23 cellular contexts compared by ENCODE assay signal in the genomic region with DNA sequence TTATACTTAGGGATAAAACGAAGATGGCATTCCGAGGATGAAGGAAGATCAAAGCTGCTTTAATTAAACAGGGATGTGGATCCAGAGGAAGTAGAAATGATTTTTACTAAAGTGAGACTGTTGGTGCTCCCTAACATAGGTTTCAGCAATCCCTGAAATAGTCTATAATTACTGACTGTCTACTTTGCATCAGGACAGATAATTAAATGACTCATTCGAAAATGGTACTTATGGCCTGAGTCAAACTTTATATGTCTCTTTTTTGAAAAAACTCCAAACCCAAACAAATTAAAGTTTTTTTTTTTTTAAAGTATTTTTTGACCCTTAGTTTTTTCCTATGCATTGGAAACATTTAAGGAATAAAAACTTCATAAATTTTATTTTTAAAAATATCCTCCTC.
DNase-seq lines count a peak whose midpoint lies in the region; ATAC-seq, FAIRE-seq and TF ChIP-seq lines count a peak whose summit lies in the region.
"Had no signal": no experiment of that assay in that cellular context is flagged by ENCODE, and none has a peak within 500 bp of the region (broad histone marks: within the 10 kb centered on the region; RNA-seq: fewer than 3 reads in every experiment).

No MANE protein-coding gene starts in this region.

- H3K36me3 Mint-ChIP-seq in stimulated activated effector memory CD8-positive, alpha-beta T cell treated with anti-CD3 and anti-CD28 coated beads, Interleukin-12 subunit alpha, Interleukin-12 subunit beta, amount 100 ng/mL, for 72 hours: peaks cover 100% of the 10 kb centered on the region
- no peaks in the 10 kb centered on the region for H3K36me3 Mint-ChIP-seq in WTC11

- POLR2A ChIA-PET in WTC11 (lab: Charles Lee): no interaction called here

- TF ChIP-seq CTCF in WTC11 (IDR thresholded peaks at IDR 0.05): no peak

- H3K27me3 Mint-ChIP-seq in WTC11 (ENCODE audit: low read depth): no peaks in the 10 kb centered on the region
- H3K27me3 Mint-ChIP-seq: CD4-positive, CD25-positive, alpha-beta regulatory T cell had no signal

- peak overlapping the region; percentile 11 for H3K27ac Mint-ChIP-seq in stimulated activated effector memory CD8-positive, alpha-beta T cell treated with anti-CD3 and anti-CD28 coated beads, Interleukin-12 subunit alpha, Interleukin-12 subunit beta, amount 100 ng/mL, for 72 hours
- H3K27ac Mint-ChIP-seq in WTC11: no peak overlapping the region
- H3K27ac Mint-ChIP-seq: CD4-positive, CD25-positive, alpha-beta regulatory T cell had no signal

- FAIRE-seq in endometrium (lab: Jason Lieb, UNC): peak; percentile 68
- FAIRE-seq: GM12891, GM18507 had no signal

- H3K4me1 Mint-ChIP-seq in stimulated activated effector memory CD8-positive, alpha-beta T cell treated with anti-CD3 and anti-CD28 coated beads, Interleukin-12 subunit alpha, Interleukin-12 subunit beta, amount 100 ng/mL, for 72 hours: no peaks in the 10 kb centered on the region
- H3K4me1 Mint-ChIP-seq in WTC11: peaks cover 6% of the 10 kb centered on the region
- H3K4me1 Mint-ChIP-seq: CD4-positive, CD25-positive, alpha-beta regulatory T cell had no signal

- no peaks in the 10 kb centered on the region for H3K9me3 Mint-ChIP-seq in stimulated activated effector memory CD8-positive, alpha-beta T cell treated with anti-CD3 and anti-CD28 coated beads, Interleukin-12 subunit alpha, Interleukin-12 subunit beta, amount 100 ng/mL, for 72 hours
- H3K9me3 Mint-ChIP-seq in WTC11: no peaks in the 10 kb centered on the region

- no peak for ATAC-seq in stimulated activated effector memory CD8-positive, alpha-beta T cell treated with anti-CD3 and anti-CD28 coated beads, Interleukin-12 subunit alpha, Interleukin-12 subunit beta, amount 100 ng/mL, for 72 hours
- no peak for ATAC-seq in GM21737 (IDR thresholded peaks at IDR 0.05; ENCODE audit: unreplicated experiment)
- no peak for ATAC-seq in WTC11

- CTCF ChIA-PET in WTC11 (lab: Charles Lee): no interaction called here

- DNase-seq in ELR (ENCODE audit: low read depth) (peak; percentile 15), M059J (ENCODE audit: low read depth) (peak; percentile 19), iPS-NIHi11 (ENCODE audit: low spot score) (no peak), NAMALWA (ENCODE audit: low spot score) (no peak), WTC11 (ENCODE audit: low spot score) (no peak)
- DNase-seq in stimulated activated effector memory CD8-positive, alpha-beta T cell treated with anti-CD3 and anti-CD28 coated beads, Interleukin-12 subunit alpha, Interleukin-12 subunit beta, amount 100 ng/mL, for 72 hours (ENCODE audit: low spot score in 2 of 2): no peak
- DNase-seq: BE2C; CD4-positive, CD25-positive, alpha-beta regulatory T cell; COR-L47; DMS 273 treated with DMSO at 0.1 percent for 48 hours; Karpas-422; MM.1S; NCI-H1105; NCI-H2081; NCI-H2171 treated with DMSO at 0.1 percent for 48 hours; NCI-H446; NCI-H748 treated with DMSO at 0.1 percent for 48 hours; NK-92 treated with Interleukin-12 subunit alpha and Interleukin-12 subunit beta, amount 100 ng/mL, for 24 hours; SHP77 treated with DMSO at 0.1 percent for 48 hours had no signal

- H3K4me3 Mint-ChIP-seq in stimulated activated effector memory CD8-positive, alpha-beta T cell treated with anti-CD3 and anti-CD28 coated beads, Interleukin-12 subunit alpha, Interleukin-12 subunit beta, amount 100 ng/mL, for 72 hours: no peak overlapping the region
- H3K4me3 Mint-ChIP-seq in WTC11: no peak overlapping the region
- H3K4me3 Mint-ChIP-seq: CD4-positive, CD25-positive, alpha-beta regulatory T cell had no signal

TF ChIP-seq in WTC11, 78 proteins besides CTCF, POLR2A, EP300 and RAD21:
- no peak for TF ChIP-seq HMGA2 (CRISPR knock-in tag; IDR thresholded peaks at IDR 0.05)
- TF ChIP-seq PRRX2 (CRISPR knock-in tag; IDR thresholded peaks at IDR 0.05): no peak
- TF ChIP-seq ELF4 (CRISPR knock-in tag; IDR thresholded peaks at IDR 0.05; ENCODE audit: low read depth): no peak
- no peak for TF ChIP-seq NR2C2 (CRISPR knock-in tag; IDR thresholded peaks at IDR 0.05)
- TF ChIP-seq FOXJ3 (CRISPR knock-in tag; IDR thresholded peaks at IDR 0.05; ENCODE audit: borderline replicate concordance): no peak
- TF ChIP-seq, protein P1, sequence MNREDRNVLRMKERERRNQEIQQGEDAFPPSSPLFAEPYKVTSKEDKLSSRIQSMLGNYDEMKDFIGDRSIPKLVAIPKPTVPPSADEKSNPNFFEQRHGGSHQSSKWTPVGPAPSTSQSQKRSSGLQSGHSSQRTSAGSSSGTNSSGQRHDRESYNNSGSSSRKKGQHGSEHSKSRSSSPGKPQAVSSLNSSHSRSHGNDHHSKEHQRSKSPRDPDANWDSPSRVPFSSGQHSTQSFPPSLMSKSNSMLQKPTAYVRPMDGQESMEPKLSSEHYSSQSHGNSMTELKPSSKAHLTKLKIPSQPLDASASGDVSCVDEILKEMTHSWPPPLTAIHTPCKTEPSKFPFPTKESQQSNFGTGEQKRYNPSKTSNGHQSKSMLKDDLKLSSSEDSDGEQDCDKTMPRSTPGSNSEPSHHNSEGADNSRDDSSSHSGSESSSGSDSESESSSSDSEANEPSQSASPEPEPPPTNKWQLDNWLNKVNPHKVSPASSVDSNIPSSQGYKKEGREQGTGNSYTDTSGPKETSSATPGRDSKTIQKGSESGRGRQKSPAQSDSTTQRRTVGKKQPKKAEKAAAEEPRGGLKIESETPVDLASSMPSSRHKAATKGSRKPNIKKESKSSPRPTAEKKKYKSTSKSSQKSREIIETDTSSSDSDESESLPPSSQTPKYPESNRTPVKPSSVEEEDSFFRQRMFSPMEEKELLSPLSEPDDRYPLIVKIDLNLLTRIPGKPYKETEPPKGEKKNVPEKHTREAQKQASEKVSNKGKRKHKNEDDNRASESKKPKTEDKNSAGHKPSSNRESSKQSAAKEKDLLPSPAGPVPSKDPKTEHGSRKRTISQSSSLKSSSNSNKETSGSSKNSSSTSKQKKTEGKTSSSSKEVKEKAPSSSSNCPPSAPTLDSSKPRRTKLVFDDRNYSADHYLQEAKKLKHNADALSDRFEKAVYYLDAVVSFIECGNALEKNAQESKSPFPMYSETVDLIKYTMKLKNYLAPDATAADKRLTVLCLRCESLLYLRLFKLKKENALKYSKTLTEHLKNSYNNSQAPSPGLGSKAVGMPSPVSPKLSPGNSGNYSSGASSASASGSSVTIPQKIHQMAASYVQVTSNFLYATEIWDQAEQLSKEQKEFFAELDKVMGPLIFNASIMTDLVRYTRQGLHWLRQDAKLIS (CRISPR knock-in tag; IDR thresholded peaks at IDR 0.05; ENCODE audit: borderline replicate concordance): no peak
- TF ChIP-seq, protein P2, sequence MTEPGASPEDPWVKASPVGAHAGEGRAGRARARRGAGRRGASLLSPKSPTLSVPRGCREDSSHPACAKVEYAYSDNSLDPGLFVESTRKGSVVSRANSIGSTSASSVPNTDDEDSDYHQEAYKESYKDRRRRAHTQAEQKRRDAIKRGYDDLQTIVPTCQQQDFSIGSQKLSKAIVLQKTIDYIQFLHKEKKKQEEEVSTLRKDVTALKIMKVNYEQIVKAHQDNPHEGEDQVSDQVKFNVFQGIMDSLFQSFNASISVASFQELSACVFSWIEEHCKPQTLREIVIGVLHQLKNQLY (CRISPR knock-in tag; IDR thresholded peaks at IDR 0.05): no peak
- no peak for TF ChIP-seq NFE2L1 (CRISPR knock-in tag; IDR thresholded peaks at IDR 0.05)
- no peak for TF ChIP-seq ZNF219 (CRISPR knock-in tag; IDR thresholded peaks at IDR 0.05; ENCODE audit: borderline replicate concordance)
- TF ChIP-seq ESRRA (CRISPR knock-in tag; IDR thresholded peaks at IDR 0.05; ENCODE audit: borderline replicate concordance): no peak
- no peak for TF ChIP-seq ZNF232 (CRISPR knock-in tag; IDR thresholded peaks at IDR 0.05)
- TF ChIP-seq SP1 (CRISPR knock-in tag; conservative IDR thresholded peaks at IDR 0.05): no peak
TF ChIP-seq in WTC11: peak in this region for 0.

Comparison
In these comparisons a context has a peak if more than half of its experiments do, and no peak if none do; other contexts are left out.
1. DNase-seq: peak in ELR (single experiment) and M059J (single experiment); none in stimulated activated effector memory CD8-positive, alpha-beta T cell treated with anti-CD3 and anti-CD28 coated beads, Interleukin-12 subunit alpha, Interleukin-12 subunit beta, amount 100 ng/mL, for 72 hours (0 of 2), iPS-NIHi11 (single experiment), NAMALWA (single experiment) and WTC11 (single experiment).